In the genomic region with DNA sequence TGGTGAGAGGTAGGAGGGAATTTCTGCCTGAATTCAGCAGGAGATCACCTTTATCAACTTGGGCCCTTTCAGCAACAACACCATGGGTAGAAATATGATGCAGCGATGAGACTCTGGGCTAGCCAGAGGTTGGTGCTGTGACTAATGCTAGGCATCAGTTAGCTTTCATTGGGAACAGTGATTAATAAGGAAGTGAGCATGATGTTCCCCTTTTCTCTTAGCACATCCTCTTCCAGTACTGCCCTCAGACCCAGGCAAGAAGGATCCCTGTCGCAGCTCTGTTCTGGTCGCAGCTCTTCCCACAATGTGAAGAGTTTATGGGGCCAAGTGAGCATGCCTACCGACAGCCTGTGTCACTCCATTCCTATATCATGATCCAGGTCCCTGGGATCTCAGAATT, we compare ENCODE assay signal across 16 cellular contexts.
DNase-seq lines count a peak whose midpoint lies in the region; ATAC-seq, FAIRE-seq and TF ChIP-seq lines count a peak whose summit lies in the region.
"Had no signal": no experiment of that assay in that cellular context is flagged by ENCODE, and none has a peak within 500 bp of the region (broad histone marks: within the 10 kb centered on the region; RNA-seq: fewer than 3 reads in every experiment).

No MANE protein-coding gene starts in this region.

- no peak for FAIRE-seq in RCC 7860 (lab: Jason Lieb, UNC)

- in situ Hi-C loops in G401 (cut with HindIII; ENCODE audit: low sequenced_read_pairs): no loop called here

- H3K4me3 ChIP-seq in NB4 (ENCODE audit: low read depth, low read length) (no peak overlapping the region), choroid plexus epithelial cell (ENCODE audit: low read depth, low read length) (no peak overlapping the region)
- H3K4me3 ChIP-seq: SK-N-MC had no signal

- no peak for TF ChIP-seq CTCF in NB4 (IDR thresholded peaks at IDR 0.05; ENCODE audit: low read depth, low read length)
- TF ChIP-seq CTCF in choroid plexus epithelial cell (conservative IDR thresholded peaks at IDR 0.05; ENCODE audit: low read depth, low read length): no peak

- TF ChIP-seq POLR2A in NB4 (IDR thresholded peaks at IDR 0.05; ENCODE audit: extremely low read depth, insufficient read length): no peak

- no peak for ATAC-seq in HG03039 (IDR thresholded peaks at IDR 0.05; ENCODE audit: unreplicated experiment)
- ATAC-seq: activated T-cell treated with anti-CD3 and anti-CD28 coated beads, Interleukin-2, amount 50 U/mL, for 4 hours; stimulated activated naive B cell treated with anti-CD40 and anti-IgM and Interleukin-4, amounts not matched to agents 10 μg/mL and 1 μg/mL and 100 μg/mL, for 72 hours had no signal

- DNase-seq in EH (ENCODE audit: low read depth) (peak; percentile 69), NB4 (ENCODE audit: low read depth) (peak; percentile 59), choroid plexus epithelial cell (ENCODE audit: low read depth) (peak; percentile 36), lung microvascular endothelial cell (ENCODE audit: low read depth in 2 of 2) (peak; percentile 33 to 74), NCI-H69 (lab: John Stamatoyannopoulos, UW) (no peak), RCC 7860 (ENCODE audit: low spot score) (no peak), G401 (ENCODE audit: low spot score) (no peak)
- DNase-seq: activated CD4-positive, CD25-positive, alpha-beta regulatory T cell treated with anti-CD3 and anti-CD28 coated beads, Interleukin-2, amount 50 U/mL, for 72 hours; activated T-cell treated with anti-CD3 and anti-CD28 coated beads, Interleukin-2, amount 50 U/mL, for 4 hours; effector memory CD4-positive, alpha-beta T cell; NCI-H1105; NCI-H748 treated with DMSO at 0.1 percent for 48 hours; posterior cingulate gyrus; stimulated activated naive B cell treated with anti-CD40 and anti-IgM and Interleukin-4, amounts not matched to agents 10 μg/mL and 1 μg/mL and 100 μg/mL, for 72 hours had no signal

Comparison
In these comparisons a context has a peak if more than half of its experiments do, and no peak if none do; other contexts are left out.
1. DNase-seq: peak in EH (single experiment), NB4 (single experiment), choroid plexus epithelial cell (single experiment) and lung microvascular endothelial cell (2 of 2); none in NCI-H69 (single experiment), RCC 7860 (single experiment) and G401 (single experiment).